In genomic region chr2:42962521-42962953, GRCh38 we compare ENCODE assay signal across 13 cellular contexts.
DNase-seq lines count a peak whose midpoint lies in the region; ATAC-seq and TF ChIP-seq lines count a peak whose summit lies in the region.
"Had no signal": no experiment of that assay in that cellular context is flagged by ENCODE, and none has a peak within 500 bp of the region (broad histone marks: within the 10 kb centered on the region; RNA-seq: fewer than 3 reads in every experiment).

No MANE protein-coding gene starts in this region.

- no peak overlapping the region for H3K4me3 ChIP-seq in AG10803 (ENCODE audit: low read length)
- H3K4me3 ChIP-seq in Karpas-422 (ENCODE audit: low read length): no peak overlapping the region

- DNase-seq in AG10803 (ENCODE audit: low read depth) (peak; percentile 54), GM20000 (ENCODE audit: low spot score) (peak; percentile 42), Karpas-422 (no peak), pons (ENCODE audit: low spot score) (no peak)
- DNase-seq in natural killer cell treated with Interleukin-12 subunit alpha and Interleukin-12 subunit beta and Interleukin-15 and Interleukin-18, amount 100 ng/mL, for 72 hours (ENCODE audit: low spot score): no peak
- DNase-seq: activated CD4-positive, alpha-beta memory T cell treated with anti-CD3 and anti-CD28 coated beads for 36 hours; GOT3; NCI-H2081 treated with DMSO at 0.1 percent for 48 hours had no signal

- TF ChIP-seq CTCF in AG10803 (conservative IDR thresholded peaks at IDR 0.05; ENCODE audit: low read length) (no peak), GM20000 (IDR thresholded peaks at IDR 0.05; ENCODE audit: extremely low read depth, missing control alignments) (no peak), brain (conservative IDR thresholded peaks at IDR 0.05) (no peak)

- no peak overlapping the region for H3K4me2 ChIP-seq in Karpas-422 (ENCODE audit: low read depth, low read length, poor library complexity, severe bottlenecking)

- H2AFZ ChIP-seq in Karpas-422 (ENCODE audit: low read length): no peak overlapping the region

- H3K27me3 ChIP-seq in Karpas-422 (ENCODE audit: low read length): no peaks in the 10 kb centered on the region

- H3K27ac ChIP-seq in Karpas-422 (ENCODE audit: low read length): no peak overlapping the region

- no peaks in the 10 kb centered on the region for H3K36me3 ChIP-seq in Karpas-422 (ENCODE audit: insufficient read depth, low read length)

- H3K4me1 Mint-ChIP-seq in brain: peaks cover 56% of the 10 kb centered on the region
- peaks cover 21 to 26% of the 10 kb centered on the region in 2 donors for H3K4me1 Mint-ChIP-seq in natural killer cell treated with Interleukin-12 subunit alpha and Interleukin-12 subunit beta and Interleukin-15 and Interleukin-18, amount 100 ng/mL, for 72 hours (ENCODE audit: low read depth in 2 of 2)

- H3K4me3 Mint-ChIP-seq in brain: no peak overlapping the region
- peak overlapping the region; percentile 25 for H3K4me3 Mint-ChIP-seq in natural killer cell treated with Interleukin-12 subunit alpha and Interleukin-12 subunit beta and Interleukin-15 and Interleukin-18, amount 100 ng/mL, for 72 hours
- H3K4me3 Mint-ChIP-seq: activated CD4-positive, alpha-beta memory T cell treated with anti-CD3 and anti-CD28 coated beads for 36 hours; CD4-positive, CD25-positive, alpha-beta regulatory T cell had no signal

- no peak for ATAC-seq in natural killer cell treated with Interleukin-12 subunit alpha and Interleukin-12 subunit beta and Interleukin-15 and Interleukin-18, amount 100 ng/mL, for 72 hours
- ATAC-seq in GM21619 (IDR thresholded peaks at IDR 0.05; ENCODE audit: unreplicated experiment): no peak
- no peak for ATAC-seq in HG03378 (IDR thresholded peaks at IDR 0.05; ENCODE audit: unreplicated experiment)
- ATAC-seq: sciatic nerve had no signal

- no peaks in the 10 kb centered on the region for H3K79me2 ChIP-seq in Karpas-422 (ENCODE audit: low read length)

- H3K9ac ChIP-seq in Karpas-422 (ENCODE audit: low read length): no peak overlapping the region

- no peaks in the 10 kb centered on the region for H3K36me3 Mint-ChIP-seq in brain
- H3K36me3 Mint-ChIP-seq in natural killer cell treated with Interleukin-12 subunit alpha and Interleukin-12 subunit beta and Interleukin-15 and Interleukin-18, amount 100 ng/mL, for 72 hours: no peaks in the 10 kb centered on the region
- H3K36me3 Mint-ChIP-seq: activated CD4-positive, alpha-beta memory T cell treated with anti-CD3 and anti-CD28 coated beads for 36 hours had no signal

- no peaks in the 10 kb centered on the region for H3K4me1 ChIP-seq in Karpas-422 (ENCODE audit: low read length)

- no peaks in the 10 kb centered on the region for H3K9me2 ChIP-seq in Karpas-422 (replicated peaks; ENCODE audit: insufficient read depth, low read length)

- H3K27ac Mint-ChIP-seq in brain: peak overlapping the region in 3 of 5 experiments; percentile 3 to 91 (median 14)
- H3K27ac Mint-ChIP-seq in natural killer cell treated with Interleukin-12 subunit alpha and Interleukin-12 subunit beta and Interleukin-15 and Interleukin-18, amount 100 ng/mL, for 72 hours: no peak overlapping the region
- H3K27ac Mint-ChIP-seq: activated CD4-positive, alpha-beta memory T cell treated with anti-CD3 and anti-CD28 coated beads for 36 hours had no signal

- no peaks in the 10 kb centered on the region for H4K20me1 ChIP-seq in Karpas-422 (ENCODE audit: insufficient read depth, low read depth, low read length)

- no peaks in the 10 kb centered on the region for H3K9me3 Mint-ChIP-seq in brain
- H3K9me3 Mint-ChIP-seq in natural killer cell treated with Interleukin-12 subunit alpha and Interleukin-12 subunit beta and Interleukin-15 and Interleukin-18, amount 100 ng/mL, for 72 hours: no peaks in the 10 kb centered on the region
- H3K9me3 Mint-ChIP-seq: activated CD4-positive, alpha-beta memory T cell treated with anti-CD3 and anti-CD28 coated beads for 36 hours; CD4-positive, CD25-positive, alpha-beta regulatory T cell had no signal

- H3K9me3 ChIP-seq in Karpas-422 (ENCODE audit: low read length): no peaks in the 10 kb centered on the region

- H3K27me3 Mint-ChIP-seq in brain: peaks cover 2% of the 10 kb centered on the region
- H3K27me3 Mint-ChIP-seq in natural killer cell treated with Interleukin-12 subunit alpha and Interleukin-12 subunit beta and Interleukin-15 and Interleukin-18, amount 100 ng/mL, for 72 hours: no peaks in the 10 kb centered on the region

Comparison
In these comparisons a context has a peak if more than half of its experiments do, and no peak if none do; other contexts are left out.
1. DNase-seq: peak in AG10803 (single experiment) and GM20000 (single experiment); none in natural killer cell treated with Interleukin-12 subunit alpha and Interleukin-12 subunit beta and Interleukin-15 and Interleukin-18, amount 100 ng/mL, for 72 hours (single experiment), Karpas-422 (single experiment) and pons (single experiment).
2. H3K27ac Mint-ChIP-seq: peak in brain (3 of 5); none in natural killer cell treated with Interleukin-12 subunit alpha and Interleukin-12 subunit beta and Interleukin-15 and Interleukin-18, amount 100 ng/mL, for 72 hours (0 of 2).